21 cellular contexts compared by ENCODE assay signal in genomic region chr17:78294776-78295175, GRCh38.
DNase-seq lines count a peak whose midpoint lies in the region; ATAC-seq, FAIRE-seq and TF ChIP-seq lines count a peak whose summit lies in the region.
"Had no signal": no experiment of that assay in that cellular context is flagged by ENCODE, and none has a peak within 500 bp of the region (broad histone marks: within the 10 kb centered on the region; RNA-seq: fewer than 3 reads in every experiment).

No MANE protein-coding gene starts in this region.

- H3K36me3 ChIP-seq in PC-9 (ENCODE audit: low read depth) (no peaks in the 10 kb centered on the region), H1 (ENCODE audit: control insufficient read depth in 2 of 4, insufficient read depth in 4 of 4, low read length in 3 of 4) (no peaks in the 10 kb centered on the region)

- WGBS in H1 (ENCODE audit: extremely low coverage in 1 of 2, insufficient coverage in 1 of 2, insufficient read length in 1 of 2, insufficient replicate concordance in 2 of 2, low coverage in 1 of 2, low lambda C conversion rate in 2 of 2, missing lambda C conversion rate in 1 of 2), 2 experiments = 89% methylated on average over 15 of the region's 15 CpGs; no CpG with 5 or more reads in 1 of the 2 experiments

- H2BK15ac ChIP-seq in H1 (ENCODE audit: low read length) = 0 out of 2 replicates have a peak overlapping the region, but pooled peaks have one; percentile 61

- TF ChIP-seq CTCF in PC-9 (conservative IDR thresholded peaks at IDR 0.05) (no peak), H1 (IDR thresholded peaks at IDR 0.05; ENCODE audit: control extremely low read depth in 1 of 3, insufficient read depth in 1 of 3, low read depth in 1 of 3, low read length in 3 of 3) (no peak), nephron progenitor cell (IDR thresholded peaks at IDR 0.05) (no peak)

- 0 out of 2 replicates have a peak overlapping the region, but pooled peaks have one; percentile 13 for H2BK20ac ChIP-seq in H1 (ENCODE audit: low read length)

- H2AFZ ChIP-seq in PC-9 (no peak overlapping the region), H1 (ENCODE audit: low read length) (no peak overlapping the region)

- no peak overlapping the region for H3K9ac ChIP-seq in H1 (replicated peaks in 1 of 4; ENCODE audit: extremely low read depth in 1 of 4, low read depth in 3 of 4, low read length in 3 of 4)
- H3K9ac ChIP-seq: KMS-11 had no signal

- H3K4me1 ChIP-seq in PC-9 (replicated peaks; ENCODE audit: insufficient read depth) (peaks cover 9% of the 10 kb centered on the region), H1 (replicated peaks in 1 of 4; ENCODE audit: control insufficient read depth in 3 of 4, insufficient read depth in 4 of 4, low read length in 3 of 4) (no peaks in the 10 kb centered on the region; a peak in 2 of 7 replicates)

- BruUV-seq in PC-9 (replicated peaks; lab: Mats Ljungman, UMichigan) = no TSS peak

- no peak overlapping the region for H4K8ac ChIP-seq in H1 (ENCODE audit: extremely low read depth, insufficient read depth, low read length)

- no peak overlapping the region for H2BK120ac ChIP-seq in H1 (replicated peaks; ENCODE audit: low read depth, low read length)

- H3K27ac ChIP-seq in PC-9 = peak overlapping the region; percentile 46; the same call in 1 of the 2 replicates
- no peak overlapping the region for H3K27ac ChIP-seq in H1 (ENCODE audit: low read depth, low read length)
- H3K27ac ChIP-seq: KMS-11, SK-N-MC had no signal

- FAIRE-seq in H1 (lab: Jason Lieb, UNC) = no peak
- FAIRE-seq: A204.1, kidney, TTC549 had no signal

- peaks cover 3% of the 10 kb centered on the region; the same call in 1 of the 2 replicates for H3K23me2 ChIP-seq in H1 (ENCODE audit: low read depth, low read length)

- peak overlapping the region; percentile 52; the same call in 1 of the 2 replicates for H2BK5ac ChIP-seq in H1 (ENCODE audit: low read depth, low read length)

- H3K4me1 Mint-ChIP-seq in nephron progenitor cell = peaks cover 19% of the 10 kb centered on the region
- H3K4me1 Mint-ChIP-seq: CD8-positive, alpha-beta memory T cell had no signal

- H2BK12ac ChIP-seq in H1 (ENCODE audit: low read depth, low read length) = 0 out of 2 replicates have a peak overlapping the region, but pooled peaks have one; percentile 50

- H3K27me3 ChIP-seq in PC-9 (ENCODE audit: insufficient read depth, low read depth) (no peaks in the 10 kb centered on the region), H1 (replicated peaks in 1 of 4; ENCODE audit: control insufficient read depth in 3 of 4, extremely low read depth in 1 of 4, insufficient read depth in 3 of 4, low read length in 3 of 4) (no peaks in the 10 kb centered on the region)

- no peak for ATAC-seq in HG03520 (IDR thresholded peaks at IDR 0.05; ENCODE audit: unreplicated experiment)

- no peak overlapping the region for H3K14ac ChIP-seq in H1 (ENCODE audit: insufficient read length)

- H3K79me2 ChIP-seq in PC-9 (ENCODE audit: low read depth) (no peaks in the 10 kb centered on the region), H1 (ENCODE audit: control insufficient read depth in 1 of 2, insufficient read depth in 2 of 2, low read length in 2 of 2) (no peaks in the 10 kb centered on the region)

- peak; percentile 39 for DNase-seq in NOMO-1 treated with DMSO at 0.1 percent for 48 hours (lab: John Stamatoyannopoulos, UW; ENCODE audit: unreplicated experiment)
- no peak for DNase-seq in NOMO-1 treated with dmso at 0.1 percent for 144 hours (lab: John Stamatoyannopoulos, UW; ENCODE audit: unreplicated experiment)
- DNase-seq in PC-9 = peak in 1 of 2 experiments; percentile 80
- no peak for DNase-seq in H1 (ENCODE audit: low read depth in 1 of 2, low spot score in 2 of 2)
- peak; percentile 89 for DNase-seq in renal cortical epithelial cell (ENCODE audit: low read depth)
- DNase-seq in hepatic stellate cell (ENCODE audit: low spot score) = no peak
- DNase-seq in nephron progenitor cell = no peak
- DNase-seq: activated CD4-positive, alpha-beta memory T cell treated with anti-CD3 and anti-CD28 coated beads for 36 hours; CD8-positive, alpha-beta memory T cell; GF-D8; head of caudate nucleus; kidney; midbrain; NCI-H1436 treated with DMSO at 0.1 percent for 48 hours; NCI-H226; stimulated activated CD4-positive, alpha-beta T cell treated with anti-CD3 and anti-CD28 coated beads, Interleukin-4, amount 100 ng/mL, for 4 hours had no signal

- H3F3A ChIP-seq in PC-9 (ENCODE audit: insufficient read depth, low read depth) = peaks cover 14% of the 10 kb centered on the region

- intact Hi-C loops in PC-9 (cut with micrococcal nuclease; ENCODE audit: unreplicated experiment) = no loop called here

- H3K4me2 ChIP-seq in PC-9 (peak overlapping the region; percentile 38), H1 (ENCODE audit: insufficient read depth in 1 of 2, low read depth in 2 of 2, low read length in 2 of 2) (no peak overlapping the region)
- H3K4me2 ChIP-seq: KMS-11 had no signal

- no peak overlapping the region for H3K4ac ChIP-seq in H1 (replicated peaks; ENCODE audit: insufficient read length, low read depth, low read length)

- H3K18ac ChIP-seq in H1 (ENCODE audit: extremely low read depth, low read length) = peak overlapping the region; percentile 32; the same call in 1 of the 2 replicates

- POLR2A ChIA-PET in PC-9 (lab: Charles Lee; ENCODE audit: unreplicated experiment) (interaction anchor here (0.7 kb wide), 1 partner anchor 43 kb away, joined by 4 read pairs; no protein-coding TSS in a partner anchor), H1 (lab: Charles Lee; ENCODE audit: partially characterized antibody) (interaction anchor here (1.0 kb wide), 1 partner anchor 31 kb away, joined by 3 read pairs; no protein-coding TSS in a partner anchor)

- no peak for TF ChIP-seq EP300 in H1 (IDR thresholded peaks at IDR 0.05; ENCODE audit: borderline replicate concordance in 1 of 2, low read depth in 2 of 2, low read length in 2 of 2)

- no peak for TF ChIP-seq RAD21 in H1 (IDR thresholded peaks at IDR 0.05 in 1 of 2, conservative IDR thresholded peaks at IDR 0.05 in 1 of 2; ENCODE audit: low read depth in 2 of 2, low read length in 2 of 2)

- H3K23ac ChIP-seq in H1 (ENCODE audit: insufficient read length) = no peak overlapping the region

- no peaks in the 10 kb centered on the region for H3K79me1 ChIP-seq in H1 (ENCODE audit: low read depth, low read length)

- no peak overlapping the region for H4K5ac ChIP-seq in H1 (ENCODE audit: insufficient read length, low read depth, low read length)

- H3K9me3 Mint-ChIP-seq in nephron progenitor cell = no peaks in the 10 kb centered on the region
- H3K9me3 Mint-ChIP-seq: activated CD4-positive, alpha-beta memory T cell treated with anti-CD3 and anti-CD28 coated beads for 36 hours; CD8-positive, alpha-beta memory T cell had no signal

- H3K9me2 ChIP-seq in PC-9 (ENCODE audit: insufficient read depth) = no peaks in the 10 kb centered on the region

- CTCF ChIA-PET in PC-9 (lab: Charles Lee) (no interaction called here), H1 (lab: Charles Lee; ENCODE audit: partially characterized antibody) (interaction anchor here (1.1 kb wide), 2 partner anchors 71 to 127 kb away, joined by 3 read pairs; no protein-coding TSS in a partner anchor)

- H4K20me1 ChIP-seq in PC-9 (ENCODE audit: insufficient read depth) (no peaks in the 10 kb centered on the region), H1 (replicated peaks in 1 of 2; ENCODE audit: control insufficient read depth in 1 of 2, insufficient read depth in 2 of 2, low read length in 2 of 2) (peaks cover 0 to 2% of the 10 kb centered on the region in 2 experiments)

- no peak overlapping the region for H3K4me3 Mint-ChIP-seq in nephron progenitor cell
- H3K4me3 Mint-ChIP-seq: activated CD4-positive, alpha-beta memory T cell treated with anti-CD3 and anti-CD28 coated beads for 36 hours; CD8-positive, alpha-beta memory T cell had no signal

- H4K91ac ChIP-seq in H1 (replicated peaks; ENCODE audit: insufficient read length, low read length) = no peak overlapping the region

- no peak for TF ChIP-seq POLR2A in H1 (IDR thresholded peaks at IDR 0.05; ENCODE audit: control extremely low read depth in 1 of 2, low read depth in 2 of 2, low read length in 2 of 2)

- H3K36me3 Mint-ChIP-seq in nephron progenitor cell (ENCODE audit: low read depth) = no peaks in the 10 kb centered on the region
- H3K36me3 Mint-ChIP-seq: activated CD4-positive, alpha-beta memory T cell treated with anti-CD3 and anti-CD28 coated beads for 36 hours; CD8-positive, alpha-beta memory T cell had no signal

- H3K27ac Mint-ChIP-seq in nephron progenitor cell = no peak overlapping the region
- H3K27ac Mint-ChIP-seq: activated CD4-positive, alpha-beta memory T cell treated with anti-CD3 and anti-CD28 coated beads for 36 hours; CD8-positive, alpha-beta memory T cell had no signal

- H3K4me3 ChIP-seq in PC-9 (no peak overlapping the region), H1 (ENCODE audit: extremely low read depth in 1 of 4, insufficient read depth in 2 of 4, low read depth in 3 of 4, low read length in 4 of 4) (no peak overlapping the region)
- H3K4me3 ChIP-seq: SK-N-MC had no signal

- H3K9me3 ChIP-seq in PC-9 (ENCODE audit: insufficient read depth, low read depth) (no peaks in the 10 kb centered on the region), H1 (ENCODE audit: insufficient read depth in 2 of 2, low read depth in 1 of 2, low read length in 1 of 2) (no peaks in the 10 kb centered on the region)

- no peaks in the 10 kb centered on the region for H3K27me3 Mint-ChIP-seq in nephron progenitor cell (ENCODE audit: low read depth, poor library complexity)
- H3K27me3 Mint-ChIP-seq: activated CD4-positive, alpha-beta memory T cell treated with anti-CD3 and anti-CD28 coated beads for 36 hours; CD8-positive, alpha-beta memory T cell had no signal

- no peak overlapping the region for H3K56ac ChIP-seq in H1 (replicated peaks; ENCODE audit: insufficient read length, low read depth, low read length)

- H2AK5ac ChIP-seq in H1 (ENCODE audit: low read depth, low read length) = no peak overlapping the region

TF ChIP-seq in H1, 55 proteins besides CTCF, POLR2A, EP300 and RAD21:
- TF ChIP-seq RBBP5 (IDR thresholded peaks at IDR 0.05; ENCODE audit: borderline replicate concordance, low read depth, low read length) = no peak

Comparison
In these comparisons a context has a peak if more than half of its experiments do, and no peak if none do; other contexts are left out.
1. DNase-seq: peak in NOMO-1 treated with DMSO at 0.1 percent for 48 hours (single experiment) and renal cortical epithelial cell (single experiment); none in NOMO-1 treated with dmso at 0.1 percent for 144 hours (single experiment), H1 (0 of 2), hepatic stellate cell (single experiment) and nephron progenitor cell (single experiment).